Comparison of ENCODE assay signal across 8 cellular contexts in the genomic region with DNA sequence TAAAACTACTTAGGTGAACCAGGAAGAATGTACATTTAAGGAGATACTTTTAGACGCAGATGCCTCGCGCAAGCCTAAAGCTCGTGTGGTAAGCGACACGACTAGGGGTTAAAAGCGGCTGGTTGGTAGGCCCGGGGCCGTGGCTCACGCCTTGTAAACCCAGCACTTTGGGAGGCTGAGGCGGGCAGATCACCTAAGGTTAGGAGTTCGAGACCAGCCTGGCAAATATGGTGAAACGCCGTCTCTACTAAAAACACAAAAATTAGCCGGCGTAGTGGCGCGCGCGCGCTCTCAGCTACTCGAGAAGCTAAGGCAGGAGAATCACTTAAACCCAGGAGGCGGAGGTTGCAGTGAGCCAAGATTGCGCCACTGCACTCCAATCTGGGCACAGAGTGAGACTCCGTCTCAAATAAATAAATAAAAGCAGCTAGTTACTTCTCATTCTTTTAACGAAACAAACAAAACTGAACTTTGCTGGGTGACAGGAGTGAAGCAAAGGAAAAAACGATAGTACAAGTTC. TPM values are rescaled to one million over a fixed set of nuclear protein-coding genes. Genes with fewer than 3 reads are reported as not detected.
DNase-seq lines count a peak whose midpoint lies in the region; ATAC-seq and TF ChIP-seq lines count a peak whose summit lies in the region.

No MANE protein-coding gene starts in this region.

- peak overlapping the region; percentile 95 for H3K9ac ChIP-seq in ES-I3 (ENCODE audit: low read depth, low read length)

- ATAC-seq in Panc1, result no peak
- ATAC-seq in HG03196 (IDR thresholded peaks at IDR 0.05; ENCODE audit: unreplicated experiment), result no peak
- no peak for ATAC-seq in GM21360 (IDR thresholded peaks at IDR 0.05; ENCODE audit: unreplicated experiment)

- in situ Hi-C loops in Panc1 (cut with HindIII; ENCODE audit: low pct_unique_long_range_greater_than_20kb, low sequenced_read_pairs), result no loop called here

- H3K27me3 ChIP-seq in Panc1 (ENCODE audit: control insufficient read depth, insufficient read depth, low read length), result no peaks in the 10 kb centered on the region
- no peaks in the 10 kb centered on the region for H3K27me3 ChIP-seq in left ventricle myocardium inferior (ENCODE audit: low read depth)

- H3K9me3 ChIP-seq in ES-I3 (ENCODE audit: control insufficient read depth, insufficient read depth, low read length) (no peaks in the 10 kb centered on the region), Panc1 (ENCODE audit: control insufficient read depth, insufficient read depth, low read depth, low read length) (no peaks in the 10 kb centered on the region), left ventricle myocardium inferior (replicated peaks) (no peaks in the 10 kb centered on the region)

- POLR2A ChIA-PET in Panc1 (lab: Charles Lee), result no interaction called here

- H3K4me3 ChIP-seq in Panc1 (ENCODE audit: low read depth in 2 of 2, low read length in 2 of 2), result peak overlapping the region; percentile 89 to 96
- peak overlapping the region; percentile 89 for H3K4me3 ChIP-seq in left ventricle myocardium inferior

- peaks cover 8% of the 10 kb centered on the region for H3K36me3 ChIP-seq in ES-I3 (ENCODE audit: insufficient read depth, low read length)
- peaks cover 20% of the 10 kb centered on the region for H3K36me3 ChIP-seq in Panc1 (ENCODE audit: control insufficient read depth, insufficient read depth, low read length)
- peaks cover 12% of the 10 kb centered on the region for H3K36me3 ChIP-seq in left ventricle myocardium inferior

- CTCF ChIA-PET in Panc1 (lab: Charles Lee), result no interaction called here

- TF ChIP-seq CTCF in Panc1 (IDR thresholded peaks at IDR 0.05) (no peak), left ventricle myocardium inferior (IDR thresholded peaks at IDR 0.05; ENCODE audit: borderline replicate concordance) (no peak)

- BruUV-seq in Panc1 (replicated peaks; lab: Mats Ljungman, UMichigan), result no TSS peak

- peak overlapping the region; percentile 95 for H3K27ac ChIP-seq in Panc1 (ENCODE audit: low read length)
- H3K27ac ChIP-seq in left ventricle myocardium inferior (replicated peaks), result peak overlapping the region; percentile 97

- intact Hi-C loops in Panc1 (cut with micrococcal nuclease; ENCODE audit: unreplicated experiment), result no loop called here
- intact Hi-C loops in left ventricle myocardium inferior (cut with micrococcal nuclease), result no loop called here

- H3K4me1 ChIP-seq in ES-I3 (ENCODE audit: insufficient read depth, low read length) (no peaks in the 10 kb centered on the region), Panc1 (ENCODE audit: control insufficient read depth, insufficient read depth, low read length) (peaks cover 4% of the 10 kb centered on the region), left ventricle myocardium inferior (peaks cover 49% of the 10 kb centered on the region)

- DNase-seq in Panc1 (ENCODE audit: low read depth, low spot score) (no peak), amniotic epithelial cell (ENCODE audit: low read depth) (peak; percentile 42), left ventricle myocardium inferior (peak; percentile 38), renal cortical epithelial cell (ENCODE audit: low read depth) (peak; percentile 21), SK-N-DZ (ENCODE audit: low spot score) (no peak)

RNA-seq across cellular contexts. Expression of a gene that starts 0.9 kb away (rescaled TPM):
- total RNA-seq in Panc1 (2021; ENCODE audit: unreplicated experiment), result 54.0 TPM
- 54.4 TPM for polyA plus RNA-seq in Panc1 (2012; ENCODE audit: insufficient read length)
- total RNA-seq in left ventricle myocardium inferior, result 8.6 TPM
- 90.3 and 91.0 TPM in 2 replicates for total RNA-seq in renal cortical epithelial cell
- 204 and 205 TPM in 2 replicates for polyA plus RNA-seq in SK-N-DZ (2014; cell fraction: cytosol; rRNA removed)
- 141 and 159 TPM in 2 replicates for polyA plus RNA-seq in SK-N-DZ (2014; cell fraction: nucleus; rRNA removed)

RNA-seq across cellular contexts. Expression of a gene that starts 1.2 kb away (rescaled TPM):
- total RNA-seq in Panc1 (2021; ENCODE audit: unreplicated experiment), result 66.3 TPM
- 115 TPM for polyA plus RNA-seq in Panc1 (2012; ENCODE audit: insufficient read length)
- total RNA-seq in left ventricle myocardium inferior, result 41.8 TPM
- total RNA-seq in renal cortical epithelial cell, result 161 and 186 TPM in 2 replicates
- 146 and 172 TPM in 2 replicates for polyA plus RNA-seq in SK-N-DZ (2014; cell fraction: cytosol; rRNA removed)
- polyA plus RNA-seq in SK-N-DZ (2014; cell fraction: nucleus; rRNA removed), result 81.4 and 85.9 TPM in 2 replicates

Comparison
In these comparisons a context has a peak if more than half of its experiments do, and no peak if none do; other contexts are left out.
1. DNase-seq: peak in amniotic epithelial cell (single experiment), left ventricle myocardium inferior (single experiment) and renal cortical epithelial cell (single experiment); none in Panc1 (single experiment) and SK-N-DZ (single experiment).